8 cellular contexts compared by ENCODE assay signal in the genomic region with DNA sequence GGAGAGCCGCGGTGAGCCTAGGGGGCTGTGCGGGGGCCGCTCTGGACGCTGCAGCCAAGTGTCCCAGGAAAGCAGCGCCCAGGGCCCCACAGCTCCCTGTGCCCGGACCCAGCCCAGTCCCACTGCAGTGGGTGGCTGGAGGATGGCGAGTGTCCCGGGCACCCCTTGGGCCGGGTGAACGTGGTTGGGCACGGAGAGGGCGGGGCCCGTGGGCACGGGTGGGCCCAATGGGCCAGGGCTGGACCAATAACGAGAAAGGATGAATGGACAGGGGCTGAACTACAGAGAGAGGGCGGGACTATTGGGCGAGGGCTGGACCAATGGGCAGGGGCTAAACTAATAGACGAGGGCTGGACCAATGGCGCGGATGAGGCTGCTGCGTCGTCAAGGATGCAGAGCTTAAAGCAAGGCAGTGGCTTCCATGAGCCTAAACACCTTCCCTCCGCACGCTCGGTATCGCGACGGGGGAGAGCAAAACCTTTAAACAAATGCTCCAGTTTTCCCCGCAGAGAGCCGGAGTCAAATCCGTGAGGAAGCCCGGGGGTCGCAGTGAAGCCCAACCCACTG. TPM values are rescaled to one million over a fixed set of nuclear protein-coding genes. Genes with fewer than 3 reads are reported as not detected.
DNase-seq lines count a peak whose midpoint lies in the region; ATAC-seq and TF ChIP-seq lines count a peak whose summit lies in the region.

No MANE protein-coding gene starts in this region.

- H3K9me3 Mint-ChIP-seq in neural crest cell = peaks cover 2% of the 10 kb centered on the region

- peaks cover 18% of the 10 kb centered on the region for H3K4me1 Mint-ChIP-seq in neural crest cell

- H3K4me1 ChIP-seq in Loucy (ENCODE audit: insufficient read depth, low read length, poor library complexity, severe bottlenecking) (peaks cover 3% of the 10 kb centered on the region), RWPE2 (ENCODE audit: insufficient read depth, poor library complexity, severe bottlenecking) (no peaks in the 10 kb centered on the region), foreskin keratinocyte (no peaks in the 10 kb centered on the region), stomach smooth muscle (ENCODE audit: control insufficient read depth, insufficient read depth, low read length) (peaks cover 15% of the 10 kb centered on the region)

- peak overlapping the region; percentile 96 for H3K4me3 Mint-ChIP-seq in neural crest cell

- no peaks in the 10 kb centered on the region for H3F3A ChIP-seq in Loucy (ENCODE audit: low read depth)

- peaks cover 4% of the 10 kb centered on the region; the same call in 1 of the 2 replicates for H3K79me2 ChIP-seq in Loucy (ENCODE audit: insufficient read depth, low read length)

- peak overlapping the region; percentile 50 for H3K9ac ChIP-seq in Loucy (ENCODE audit: low read depth, low read length, poor library complexity, severe bottlenecking)
- H3K9ac ChIP-seq in stomach smooth muscle (ENCODE audit: low read length in 2 of 2) = peak overlapping the region; percentile 76 to 92

- H3K4me3 ChIP-seq in H7 (ENCODE audit: insufficient read depth, low read depth, low read length) = peak overlapping the region; percentile 73
- H3K4me3 ChIP-seq in Loucy (ENCODE audit: low read length, poor library complexity, severe bottlenecking) = peak overlapping the region; percentile 69
- H3K4me3 ChIP-seq in RWPE2 (ENCODE audit: severe bottlenecking) = peak overlapping the region; percentile 69
- peak overlapping the region; percentile 86 to 87 for H3K4me3 ChIP-seq in stomach smooth muscle (ENCODE audit: low read length in 2 of 2)

- no peaks in the 10 kb centered on the region for H3K9me2 ChIP-seq in Loucy (replicated peaks; ENCODE audit: low read depth, low read length)

- DNase-seq in ELF-1 (ENCODE audit: low read depth, low spot score) (peak; percentile 98), H7 (peak; percentile 97), RWPE2 (ENCODE audit: low spot score) (peak; percentile 98), foreskin keratinocyte (peak; percentile 96 to 98), neural crest cell (ENCODE audit: low read depth, low spot score) (peak; percentile 88)
- peak; percentile 75 to 94 (median 86) for DNase-seq in activated naive CD4-positive, alpha-beta T cell (lab: John Stamatoyannopoulos, UW)

- peak overlapping the region; percentile 49; the same call in 1 of the 2 replicates for H2AFZ ChIP-seq in Loucy (ENCODE audit: low read length)

- H3K9me3 ChIP-seq in Loucy (ENCODE audit: insufficient read depth, low read depth, low read length) = no peaks in the 10 kb centered on the region
- H3K9me3 ChIP-seq in RWPE2 (ENCODE audit: severe bottlenecking) = no peaks in the 10 kb centered on the region
- H3K9me3 ChIP-seq in stomach smooth muscle (ENCODE audit: control insufficient read depth in 2 of 2, low read length in 2 of 2) = no peaks in the 10 kb centered on the region

- H4K20me1 ChIP-seq in Loucy (ENCODE audit: insufficient read depth, low read length, poor library complexity, severe bottlenecking) = no peaks in the 10 kb centered on the region

- H3K4me2 ChIP-seq in Loucy (ENCODE audit: low read depth, low read length, poor library complexity, severe bottlenecking) = peak overlapping the region; percentile 79

- no peaks in the 10 kb centered on the region for H3K36me3 ChIP-seq in H7 (replicated peaks; ENCODE audit: control insufficient read depth, insufficient read depth, low read length)
- no peaks in the 10 kb centered on the region for H3K36me3 ChIP-seq in Loucy (ENCODE audit: insufficient read depth, low read length)
- H3K36me3 ChIP-seq in RWPE2 (ENCODE audit: low read depth) = no peaks in the 10 kb centered on the region; the same call in 1 of the 2 replicates
- no peaks in the 10 kb centered on the region for H3K36me3 ChIP-seq in stomach smooth muscle (ENCODE audit: control insufficient read depth in 2 of 2, insufficient read depth in 2 of 2, low read length in 2 of 2)

- peaks cover 25% of the 10 kb centered on the region for H3K27me3 Mint-ChIP-seq in neural crest cell (ENCODE audit: low read depth)

- no peaks in the 10 kb centered on the region for H3K36me3 Mint-ChIP-seq in neural crest cell (ENCODE audit: low read depth)

- TF ChIP-seq CTCF in Loucy (conservative IDR thresholded peaks at IDR 0.05; ENCODE audit: low read length) (no peak), RWPE2 (IDR thresholded peaks at IDR 0.05; ENCODE audit: poor library complexity, severe bottlenecking) (no peak), foreskin keratinocyte (conservative IDR thresholded peaks at IDR 0.05) (no peak), neural crest cell (conservative IDR thresholded peaks at IDR 0.05) (no peak)

- ATAC-seq in RWPE2 (ENCODE audit: low read depth) = peak; percentile 97
- ATAC-seq in foreskin keratinocyte = peak; percentile 93

- H3K27me3 ChIP-seq in H7 (ENCODE audit: control insufficient read depth, insufficient read depth, low read length) (no peaks in the 10 kb centered on the region; the same call in 1 of the 2 replicates), Loucy (ENCODE audit: insufficient read depth, low read length, poor library complexity, severe bottlenecking) (no peaks in the 10 kb centered on the region), RWPE2 (ENCODE audit: insufficient read depth, poor library complexity, severe bottlenecking) (no peaks in the 10 kb centered on the region), foreskin keratinocyte (no peaks in the 10 kb centered on the region), stomach smooth muscle (ENCODE audit: control insufficient read depth in 1 of 2, insufficient read depth in 2 of 2, low read length in 2 of 2) (no peaks in the 10 kb centered on the region)

- peak overlapping the region; percentile 38 for H3K27ac ChIP-seq in RWPE2 (ENCODE audit: poor library complexity, severe bottlenecking)
- H3K27ac ChIP-seq in foreskin keratinocyte = no peak overlapping the region
- H3K27ac ChIP-seq in stomach smooth muscle (ENCODE audit: low read length) = peak overlapping the region; percentile 92

- peak overlapping the region; percentile 97 for H3K27ac Mint-ChIP-seq in neural crest cell (ENCODE audit: unreplicated experiment)

RNA-seq across cellular contexts. Expression of a gene that starts 0.5 kb away (rescaled TPM):
- total RNA-seq in H7 (2014; rRNA removed; shearing (Covaris generic)) = 55.2 and 94.1 TPM in 2 replicates
- total RNA-seq in foreskin keratinocyte (36.1 and 38.4 TPM in 2 replicates), neural crest cell (32.3 and 32.4 TPM in 2 replicates)
- 44.5 and 48.4 TPM in 2 replicates for polyA plus RNA-seq in foreskin keratinocyte

RNA-seq across cellular contexts. Expression of a gene that starts 24.6 kb away (rescaled TPM):
- 0.80 and 0.85 TPM in 2 replicates for total RNA-seq in H7 (2014; rRNA removed; shearing (Covaris generic))
- 1.3 and 2.1 TPM in 2 replicates for total RNA-seq in foreskin keratinocyte
- 2.2 and 2.5 TPM in 2 replicates for polyA plus RNA-seq in foreskin keratinocyte
- not detected in 2 replicates for total RNA-seq in neural crest cell

RNA-seq across cellular contexts. Expression of a gene that starts 29.2 kb away (rescaled TPM):
- 22.7 and 33.5 TPM in 2 replicates for total RNA-seq in H7 (2014; rRNA removed; shearing (Covaris generic))
- total RNA-seq in foreskin keratinocyte = 28.5 and 29.7 TPM in 2 replicates
- polyA plus RNA-seq in foreskin keratinocyte = 35.4 and 43.9 TPM in 2 replicates
- total RNA-seq in neural crest cell = 26.4 and 26.7 TPM in 2 replicates

RNA-seq across cellular contexts. Expression of a gene that starts 52.4 kb away (rescaled TPM):
- total RNA-seq in H7 (2014; rRNA removed; shearing (Covaris generic)) = not detected in 2 replicates
- total RNA-seq in foreskin keratinocyte = 0.60 and 0.68 TPM in 2 replicates
- 0.78 and 0.95 TPM in 2 replicates for polyA plus RNA-seq in foreskin keratinocyte
- total RNA-seq in neural crest cell = not detected in 2 replicates
